Comparison of ENCODE assay signal across 19 cellular contexts in genomic region chr10:51052152-51052551, GRCh38.
"Had no signal": no experiment of that assay in that cellular context is flagged by ENCODE, and none has a peak within 500 bp of the region (broad histone marks: within the 10 kb centered on the region; RNA-seq: fewer than 3 reads in every experiment).

No MANE protein-coding gene starts in this region.

- H3K9me3 ChIP-seq: esophagus muscularis mucosa, ovary, suprapubic skin, thyroid gland, upper lobe of left lung, uterus had no signal

- H3K27me3 Mint-ChIP-seq: dendritic cell treated with granulocyte-macrophage colony-stimulating factor and Interleukin-4, amounts not matched to agents 40 ng/mL and 50 ng/mL, for 4 days had no signal

- H3K9me3 Mint-ChIP-seq: dendritic cell treated with granulocyte-macrophage colony-stimulating factor and Interleukin-4, amounts not matched to agents 40 ng/mL and 50 ng/mL, for 4 days; effector memory CD8-positive, alpha-beta T cell; natural killer cell; neural progenitor cell had no signal

- DNase-seq: effector memory CD8-positive, alpha-beta T cell; islet precursor cell; mesendoderm; natural killer cell; nucleus accumbens; ovary; right cardiac atrium; small intestine; stimulated activated CD4-positive, alpha-beta T cell treated with anti-CD3 and anti-CD28 coated beads, Interleukin-12 subunit alpha, Interleukin-12 subunit beta, amount 100 ng/mL, for 4 hours; stimulated activated CD4-positive, alpha-beta T cell treated with anti-CD3 and anti-CD28 coated beads, Interleukin-2, amount 100 ng/mL, for 48 hours; stimulated activated naive CD8-positive, alpha-beta T cell treated with anti-CD3 and anti-CD28 coated beads, Interleukin-15, Interleukin-2, amounts not matched to agents 100 U/mL and 50 U/mL, for 24 hours; thyroid gland; upper lobe of left lung; uterus had no signal

- H3K4me3 ChIP-seq: esophagus muscularis mucosa, neural progenitor cell, ovary, suprapubic skin, thyroid gland, upper lobe of left lung, uterus had no signal

- H3K4me1 ChIP-seq: neural progenitor cell, suprapubic skin, thyroid gland, uterus had no signal

- H3K36me3 ChIP-seq: esophagus muscularis mucosa, neural progenitor cell, ovary, suprapubic skin, thyroid gland, upper lobe of left lung, uterus had no signal

- H3K36me3 Mint-ChIP-seq: natural killer cell, neural progenitor cell had no signal

- H3K9ac ChIP-seq: neural progenitor cell had no signal

- ATAC-seq: effector memory CD8-positive, alpha-beta T cell; natural killer cell; right cardiac atrium; stimulated activated naive CD8-positive, alpha-beta T cell treated with anti-CD3 and anti-CD28 coated beads, Interleukin-15, Interleukin-2, amounts not matched to agents 100 U/mL and 50 U/mL, for 24 hours had no signal

- H3K27ac Mint-ChIP-seq: dendritic cell treated with granulocyte-macrophage colony-stimulating factor and Interleukin-4, amounts not matched to agents 40 ng/mL and 50 ng/mL, for 4 days; effector memory CD8-positive, alpha-beta T cell; natural killer cell; neural progenitor cell had no signal

- H3K4me1 Mint-ChIP-seq: natural killer cell, neural progenitor cell had no signal

- H3K27ac ChIP-seq: epithelial cell of prostate, esophagus muscularis mucosa, neural progenitor cell, ovary, suprapubic skin, thyroid gland, upper lobe of left lung, uterus had no signal

- H3K4me3 Mint-ChIP-seq: dendritic cell treated with granulocyte-macrophage colony-stimulating factor and Interleukin-4, amounts not matched to agents 40 ng/mL and 50 ng/mL, for 4 days; effector memory CD8-positive, alpha-beta T cell; natural killer cell; neural progenitor cell had no signal

- H3K27me3 ChIP-seq: esophagus muscularis mucosa, neural progenitor cell, ovary, suprapubic skin, thyroid gland, upper lobe of left lung, uterus had no signal
